Comparison of ENCODE assay signal across 8 cellular contexts in the genomic region with DNA sequence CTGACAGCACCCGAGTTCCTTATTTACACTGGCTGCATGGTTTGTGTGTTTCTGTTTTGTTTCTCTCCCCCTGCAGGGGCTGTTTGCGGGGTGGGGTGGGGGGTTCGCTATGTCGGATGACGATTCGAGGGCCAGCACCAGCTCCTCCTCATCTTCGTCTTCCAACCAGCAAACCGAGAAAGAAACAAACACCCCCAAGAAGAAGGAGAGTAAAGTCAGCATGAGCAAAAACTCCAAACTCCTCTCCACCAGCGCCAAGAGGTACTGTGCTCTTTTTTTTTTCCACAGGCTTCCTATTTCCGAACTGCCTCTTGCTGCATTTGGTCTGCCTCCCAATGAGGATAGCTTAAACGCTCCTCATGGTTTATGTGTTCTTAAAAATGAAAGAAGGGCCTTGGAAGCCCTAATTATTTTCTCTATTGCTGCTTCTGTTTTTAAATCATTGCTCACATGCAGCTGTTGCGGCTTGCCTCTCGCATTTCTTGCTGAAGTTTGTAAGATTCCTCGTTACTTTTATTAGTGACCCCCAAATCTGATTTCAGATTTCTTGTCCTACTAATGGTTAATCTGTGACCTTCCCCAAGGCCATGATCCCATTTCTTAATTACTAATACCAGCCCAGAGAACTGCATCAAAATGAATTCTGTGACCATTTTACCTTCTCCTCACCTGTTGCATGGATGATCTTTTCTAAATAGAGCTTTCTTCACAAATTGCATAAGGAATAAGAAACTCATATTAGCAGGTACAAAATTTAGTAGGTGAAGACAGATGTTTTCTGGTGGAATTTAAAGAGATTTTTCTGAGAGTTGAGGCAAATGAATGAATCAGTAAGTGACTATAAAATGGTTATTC. TPM values are rescaled to one million over a fixed set of nuclear protein-coding genes. Genes with fewer than 3 reads are reported as not detected.
DNase-seq lines count a peak whose midpoint lies in the region; ATAC-seq, FAIRE-seq and TF ChIP-seq lines count a peak whose summit lies in the region.

No MANE protein-coding gene starts in this region.

- peaks cover 61 to 63% of the 10 kb centered on the region in 2 donors for H3K4me1 Mint-ChIP-seq in natural killer cell

- intact Hi-C loops in A673 (cut with micrococcal nuclease; ENCODE audit: unreplicated experiment) (no loop called here), esophagus muscularis mucosa (cut with DNase I) (loop anchor here (5.0 to 10.0 kb wide), 2 partner anchors 93 to 605 kb away; a partner anchor contains a TSS), natural killer cell (cut with micrococcal nuclease) (loop anchor here (2.0 to 10.0 kb wide), 3 partner anchors 50 to 137 kb away; a partner anchor contains a TSS)

- no peaks in the 10 kb centered on the region for H3K9me3 ChIP-seq in A673 (ENCODE audit: low read depth, low read length, poor library complexity, severe bottlenecking)
- H3K9me3 ChIP-seq in esophagus muscularis mucosa, result no peaks in the 10 kb centered on the region

- WGBS in esophagus muscularis mucosa, result 10% methylated on average over 13 of the region's 14 CpGs

- no peaks in the 10 kb centered on the region for H3K27me3 Mint-ChIP-seq in natural killer cell (ENCODE audit: low read depth in 2 of 2)

- H3K9me3 Mint-ChIP-seq in natural killer cell, result no peaks in the 10 kb centered on the region

- H3K27ac ChIP-seq in A673 (ENCODE audit: low read depth, low read length, poor library complexity, severe bottlenecking) (peak overlapping the region; percentile 91), esophagus muscularis mucosa (replicated peaks in 1 of 4) (peak overlapping the region; percentile 93 to 96 (median 94))

- no peak for TF ChIP-seq POLR2A in GM12891 (IDR thresholded peaks at IDR 0.05; ENCODE audit: low read depth, low read length)
- TF ChIP-seq POLR2A in esophagus muscularis mucosa (IDR thresholded peaks at IDR 0.05; ENCODE audit: low read depth), result no peak

- POLR2A ChIA-PET in A673 (lab: Charles Lee; ENCODE audit: low non-redundant PET), result interaction anchor here (0.7 kb wide), 1 partner anchor 27 kb away, joined by 3 read pairs; no protein-coding TSS in a partner anchor

- H3K4me1 ChIP-seq in A673 (ENCODE audit: insufficient read depth, low read length, poor library complexity, severe bottlenecking) (peaks cover 25% of the 10 kb centered on the region), esophagus muscularis mucosa (peaks cover 38 to 54% (median 50%) of the 10 kb centered on the region in 4 donors)

- H3K36me3 Mint-ChIP-seq in natural killer cell, result peaks cover 6% of the 10 kb centered on the region

- peak overlapping the region; percentile 97 for H3K4me3 Mint-ChIP-seq in natural killer cell

- H3K27me3 ChIP-seq in A673 (replicated peaks; ENCODE audit: insufficient read depth, low read depth, low read length, poor library complexity), result no peaks in the 10 kb centered on the region
- no peaks in the 10 kb centered on the region for H3K27me3 ChIP-seq in esophagus muscularis mucosa

- TSS peak; percentile 38 for BruUV-seq in A673 (replicated peaks; lab: Mats Ljungman, UMichigan)

- no peak for TF ChIP-seq EP300 in esophagus muscularis mucosa (IDR thresholded peaks at IDR 0.05)

- no peak for ATAC-seq in natural killer cell

- peaks cover 18% of the 10 kb centered on the region for H3K36me3 ChIP-seq in A673 (ENCODE audit: insufficient read depth, low read length, poor library complexity, severe bottlenecking)
- H3K36me3 ChIP-seq in esophagus muscularis mucosa, result no peaks in the 10 kb centered on the region

- TF ChIP-seq CTCF in A673 (conservative IDR thresholded peaks at IDR 0.05; ENCODE audit: low read depth, low read length) (no peak), esophagus muscularis mucosa (IDR thresholded peaks at IDR 0.05) (no peak), natural killer cell (IDR thresholded peaks at IDR 0.05) (no peak)

- FAIRE-seq in GM12891 (lab: Jason Lieb, UNC), result peak; percentile 90

- CTCF ChIA-PET in A673 (lab: Charles Lee), result no interaction called here

- DNase-seq in A673 (ENCODE audit: low spot score), result peak; percentile 32
- DNase-seq in GM12891 (ENCODE audit: insufficient read length, low spot score), result no peak
- peak; percentile 32 for DNase-seq in SW480 (ENCODE audit: low spot score)
- DNase-seq in esophagus muscularis mucosa (ENCODE audit: extremely low spot score), result no peak
- DNase-seq in natural killer cell, result no peak
- DNase-seq in NCI-H1092 (lab: John Stamatoyannopoulos, UW), result no peak
- no peak for DNase-seq in activated CD4-positive, CD25-positive, alpha-beta regulatory T cell treated with anti-CD3 and anti-CD28 coated beads, Interleukin-2, amount 50 U/mL, for 72 hours
- DNase-seq in stimulated activated CD4-positive, alpha-beta T cell treated with anti-CD3 and anti-CD28 coated beads, Interleukin-4, amount 100 ng/mL, for 24 hours, result no peak

- H3K4me3 ChIP-seq in A673 (ENCODE audit: low read depth, low read length, poor library complexity, severe bottlenecking) (peak overlapping the region; percentile 91), esophagus muscularis mucosa (peak overlapping the region; percentile 93 to 98 (median 95))

- H3K27ac Mint-ChIP-seq in natural killer cell, result peak overlapping the region; percentile 89 to 93

TF ChIP-seq in GM12891, 5 proteins besides CTCF, POLR2A, EP300 and RAD21:
- TF ChIP-seq SPI1 (IDR thresholded peaks at IDR 0.05; ENCODE audit: low read depth, low read length) (peak; percentile 17; the same call in 1 of the 2 replicates), POLR2AphosphoS5 (IDR thresholded peaks at IDR 0.05; ENCODE audit: low read depth, low read length) (no peak), PAX5 (IDR thresholded peaks at IDR 0.05; ENCODE audit: insufficient read depth, low read length, severe bottlenecking) (no peak)

RNA-seq across cellular contexts. Expression of a gene that starts 1.6 kb away (rescaled TPM):
- total RNA-seq in A673 (2021) (144 and 152 TPM in 2 replicates), esophagus muscularis mucosa (100 to 1,000 TPM in 3 of 4 donors, 10 to 100 TPM in 1; 82.4 to 126 (median 115) TPM), natural killer cell (10 to 100 TPM; 80.0 to 89.5 (median 86.9) TPM)
- 153 TPM for polyA plus RNA-seq in GM12891 (2012; ENCODE audit: low read depth, missing spikeins)

Comparison
In these comparisons a context has a peak if more than half of its experiments do, and no peak if none do; other contexts are left out.
1. DNase-seq: peak in A673 (single experiment) and SW480 (single experiment); none in GM12891 (single experiment), esophagus muscularis mucosa (single experiment), natural killer cell (single experiment), NCI-H1092 (single experiment), activated CD4-positive, CD25-positive, alpha-beta regulatory T cell treated with anti-CD3 and anti-CD28 coated beads, Interleukin-2, amount 50 U/mL, for 72 hours (single experiment) and stimulated activated CD4-positive, alpha-beta T cell treated with anti-CD3 and anti-CD28 coated beads, Interleukin-4, amount 100 ng/mL, for 24 hours (single experiment).